Comparison of ENCODE assay signal across 16 cellular contexts in the genomic region with DNA sequence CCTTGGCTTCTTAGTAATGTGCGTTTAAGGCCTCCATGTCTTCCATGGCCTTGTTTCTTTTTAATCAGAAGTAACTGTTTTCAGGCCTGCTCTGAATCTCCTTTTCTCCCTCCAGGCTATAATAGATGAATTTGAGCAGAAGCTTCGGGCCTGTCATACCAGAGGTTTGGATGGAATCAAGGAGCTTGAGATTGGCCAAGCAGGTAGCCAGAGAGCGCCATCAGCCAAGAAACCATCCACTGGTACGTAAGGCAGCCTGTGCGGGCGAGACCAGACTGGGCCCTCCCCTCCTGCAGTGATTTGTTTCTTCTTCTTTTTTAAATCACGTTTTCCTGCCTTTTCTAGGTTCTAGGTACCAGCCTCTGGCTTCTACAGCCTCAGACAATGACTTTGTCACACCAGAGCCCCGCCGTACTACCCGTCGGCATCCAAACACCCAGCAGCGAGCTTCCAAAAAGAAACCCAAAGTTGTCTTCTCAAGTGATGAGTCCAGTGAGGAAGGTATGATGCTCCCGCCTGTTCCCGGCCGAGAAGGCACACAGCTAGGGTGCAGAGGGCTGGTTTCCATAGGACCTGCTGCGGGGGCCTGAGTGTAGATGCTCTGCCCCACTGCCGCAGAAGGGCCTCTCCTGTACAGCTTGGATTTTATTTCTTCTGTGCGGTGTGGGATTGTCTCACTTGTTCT. TPM values are rescaled to one million over a fixed set of nuclear protein-coding genes. Genes with fewer than 3 reads are reported as not detected.
A peak's percentile ranks its signal among the peaks of the same experiment; 100 is the strongest.
DNase-seq lines count a peak whose midpoint lies in the region; ATAC-seq lines count a peak whose summit lies in the region.
"Had no signal": no experiment of that assay in that cellular context is flagged by ENCODE, and none has a peak within 500 bp of the region (broad histone marks: within the 10 kb centered on the region; RNA-seq: fewer than 3 reads in every experiment).

No MANE protein-coding gene starts in this region.

- H3K9me3 ChIP-seq in SK-N-MC (ENCODE audit: low read depth, low read length) (no peaks in the 10 kb centered on the region), HAP-1 (no peaks in the 10 kb centered on the region)
- H3K9me3 ChIP-seq: left ventricle myocardium inferior had no signal

- H3K36me3 ChIP-seq in SK-N-MC (ENCODE audit: insufficient read depth, low read length) = peaks cover 78% of the 10 kb centered on the region
- peaks cover 85% of the 10 kb centered on the region for H3K36me3 ChIP-seq in HAP-1 (replicated peaks)

- peak overlapping the region; percentile 96 for H3K27ac ChIP-seq in SK-N-MC

- peak overlapping the region; percentile 45 for H3K27ac Mint-ChIP-seq in activated T-cell treated with anti-CD3 and anti-CD28 coated beads, Interleukin-2, amount 50 U/mL, for 72 hours
- peak overlapping the region; percentile 100 for H3K27ac Mint-ChIP-seq in effector memory CD8-positive, alpha-beta T cell
- H3K27ac Mint-ChIP-seq in stimulated activated effector memory CD8-positive, alpha-beta T cell treated with anti-CD3 and anti-CD28 coated beads, Interleukin-12 subunit alpha, Interleukin-12 subunit beta, amount 100 ng/mL, for 72 hours = peak overlapping the region; percentile 100

- no peaks in the 10 kb centered on the region for H3K27me3 ChIP-seq in HAP-1 (ENCODE audit: low read depth)

- no peaks in the 10 kb centered on the region for H3K27me3 Mint-ChIP-seq in activated T-cell treated with anti-CD3 and anti-CD28 coated beads, Interleukin-2, amount 50 U/mL, for 72 hours (ENCODE audit: low read depth)
- H3K27me3 Mint-ChIP-seq in activated T-cell treated with anti-CD3 and anti-CD28 coated beads, Interleukin-2, amount 50 U/mL, for 4 hours (ENCODE audit: low read depth) = no peaks in the 10 kb centered on the region
- H3K27me3 Mint-ChIP-seq in effector memory CD8-positive, alpha-beta T cell = no peaks in the 10 kb centered on the region

- H3K4me3 ChIP-seq in SK-N-MC (no peak overlapping the region), HAP-1 (no peak overlapping the region)
- H3K4me3 ChIP-seq: left ventricle myocardium inferior had no signal

- DNase-seq in activated T-cell treated with anti-CD3 and anti-CD28 coated beads, Interleukin-2, amount 50 U/mL, for 72 hours = no peak
- DNase-seq in activated T-cell treated with anti-CD3 and anti-CD28 coated beads, Interleukin-2, amount 50 U/mL, for 4 hours = no peak
- no peak for DNase-seq in SK-N-MC (ENCODE audit: low read depth, low spot score)
- no peak for DNase-seq in effector memory CD8-positive, alpha-beta T cell
- no peak for DNase-seq in stimulated activated effector memory CD8-positive, alpha-beta T cell treated with anti-CD3 and anti-CD28 coated beads, Interleukin-12 subunit alpha, Interleukin-12 subunit beta, amount 100 ng/mL, for 72 hours (ENCODE audit: low spot score in 2 of 2)
- DNase-seq in MV-4-11 (lab: John Stamatoyannopoulos, UW) = no peak
- DNase-seq in HAP-1 (ENCODE audit: low spot score in 2 of 2) = no peak
- DNase-seq: activated CD8-positive, alpha-beta memory T cell treated with anti-CD3 and anti-CD28 coated beads for 24 hours; anterior cingulate cortex; effector CD8-positive, alpha-beta T cell; HCEC 1CT; left ventricle myocardium inferior; NCI-H187 treated with DMSO at 0.1 percent for 48 hours; NCI-H748 treated with DMSO at 0.1 percent for 48 hours; occipital lobe had no signal

- ATAC-seq in activated T-cell treated with anti-CD3 and anti-CD28 coated beads, Interleukin-2, amount 50 U/mL, for 72 hours (replicated peaks in 1 of 2) = no peak
- no peak for ATAC-seq in activated T-cell treated with anti-CD3 and anti-CD28 coated beads, Interleukin-2, amount 50 U/mL, for 4 hours
- no peak for ATAC-seq in effector memory CD8-positive, alpha-beta T cell (replicated peaks)
- no peak for ATAC-seq in stimulated activated effector memory CD8-positive, alpha-beta T cell treated with anti-CD3 and anti-CD28 coated beads, Interleukin-12 subunit alpha, Interleukin-12 subunit beta, amount 100 ng/mL, for 72 hours
- no peak for ATAC-seq in GM19455 (IDR thresholded peaks at IDR 0.05; ENCODE audit: unreplicated experiment)

- in situ Hi-C loops in HAP-1 (cut with MboI; ENCODE audit: low sequenced_read_pairs) = no loop called here

- peaks cover 18% of the 10 kb centered on the region for H3K4me1 ChIP-seq in HAP-1

- no peak overlapping the region for H3K4me3 Mint-ChIP-seq in activated T-cell treated with anti-CD3 and anti-CD28 coated beads, Interleukin-2, amount 50 U/mL, for 72 hours
- no peak overlapping the region for H3K4me3 Mint-ChIP-seq in activated T-cell treated with anti-CD3 and anti-CD28 coated beads, Interleukin-2, amount 50 U/mL, for 4 hours
- no peak overlapping the region for H3K4me3 Mint-ChIP-seq in effector memory CD8-positive, alpha-beta T cell
- H3K4me3 Mint-ChIP-seq in stimulated activated effector memory CD8-positive, alpha-beta T cell treated with anti-CD3 and anti-CD28 coated beads, Interleukin-12 subunit alpha, Interleukin-12 subunit beta, amount 100 ng/mL, for 72 hours = no peak overlapping the region

- no peaks in the 10 kb centered on the region for H3K9me3 Mint-ChIP-seq in activated T-cell treated with anti-CD3 and anti-CD28 coated beads, Interleukin-2, amount 50 U/mL, for 72 hours
- no peaks in the 10 kb centered on the region for H3K9me3 Mint-ChIP-seq in activated T-cell treated with anti-CD3 and anti-CD28 coated beads, Interleukin-2, amount 50 U/mL, for 4 hours
- H3K9me3 Mint-ChIP-seq in effector memory CD8-positive, alpha-beta T cell = no peaks in the 10 kb centered on the region
- H3K9me3 Mint-ChIP-seq in stimulated activated effector memory CD8-positive, alpha-beta T cell treated with anti-CD3 and anti-CD28 coated beads, Interleukin-12 subunit alpha, Interleukin-12 subunit beta, amount 100 ng/mL, for 72 hours = no peaks in the 10 kb centered on the region

- no peak overlapping the region for H3K9ac ChIP-seq in SK-N-MC (ENCODE audit: insufficient read length)

- peaks cover 22 to 39% of the 10 kb centered on the region in 2 donors for H3K36me3 Mint-ChIP-seq in activated T-cell treated with anti-CD3 and anti-CD28 coated beads, Interleukin-2, amount 50 U/mL, for 72 hours (ENCODE audit: insufficient read depth in 2 of 2)
- H3K36me3 Mint-ChIP-seq in activated T-cell treated with anti-CD3 and anti-CD28 coated beads, Interleukin-2, amount 50 U/mL, for 4 hours (ENCODE audit: insufficient read depth) = peaks cover 39% of the 10 kb centered on the region
- peaks cover 79% of the 10 kb centered on the region for H3K36me3 Mint-ChIP-seq in effector memory CD8-positive, alpha-beta T cell (ENCODE audit: insufficient read depth)
- H3K36me3 Mint-ChIP-seq in stimulated activated effector memory CD8-positive, alpha-beta T cell treated with anti-CD3 and anti-CD28 coated beads, Interleukin-12 subunit alpha, Interleukin-12 subunit beta, amount 100 ng/mL, for 72 hours = peaks cover 100% of the 10 kb centered on the region

- H3K4me1 Mint-ChIP-seq in activated T-cell treated with anti-CD3 and anti-CD28 coated beads, Interleukin-2, amount 50 U/mL, for 72 hours (ENCODE audit: low read depth) = peaks cover 39% of the 10 kb centered on the region
- peaks cover 20% of the 10 kb centered on the region for H3K4me1 Mint-ChIP-seq in activated T-cell treated with anti-CD3 and anti-CD28 coated beads, Interleukin-2, amount 50 U/mL, for 4 hours (ENCODE audit: low read depth)
- H3K4me1 Mint-ChIP-seq in effector memory CD8-positive, alpha-beta T cell (ENCODE audit: low read depth in 2 of 2) = peaks cover 28 to 29% of the 10 kb centered on the region in 2 donors
- H3K4me1 Mint-ChIP-seq in stimulated activated effector memory CD8-positive, alpha-beta T cell treated with anti-CD3 and anti-CD28 coated beads, Interleukin-12 subunit alpha, Interleukin-12 subunit beta, amount 100 ng/mL, for 72 hours = peaks cover 44% of the 10 kb centered on the region

RNA-seq across cellular contexts. Expression of gene GAPDH, which starts 3.6 kb away (rescaled TPM):
- total RNA-seq in activated T-cell treated with anti-CD3 and anti-CD28 coated beads, Interleukin-2, amount 50 U/mL, for 72 hours = 1,000 to 10,000 TPM; 4,101 to 4,234 TPM
- 1,000 to 10,000 TPM; 4,635 to 5,387 (median 5,019) TPM for total RNA-seq in activated T-cell treated with anti-CD3 and anti-CD28 coated beads, Interleukin-2, amount 50 U/mL, for 4 hours

RNA-seq across cellular contexts. Expression of gene IFFO1, which starts 25.1 kb away (rescaled TPM):
- total RNA-seq in activated T-cell treated with anti-CD3 and anti-CD28 coated beads, Interleukin-2, amount 50 U/mL, for 72 hours = 10 to 100 TPM; 14.2 to 17.0 TPM
- 10 to 100 TPM in 1 of 3 donors, 1 to 10 TPM in 2; 8.5 to 10.2 (median 9.8) TPM for total RNA-seq in activated T-cell treated with anti-CD3 and anti-CD28 coated beads, Interleukin-2, amount 50 U/mL, for 4 hours

RNA-seq across cellular contexts. Expression of gene NCAPD2, which starts 36.8 kb away (rescaled TPM):
- total RNA-seq in activated T-cell treated with anti-CD3 and anti-CD28 coated beads, Interleukin-2, amount 50 U/mL, for 72 hours = 100 to 1,000 TPM; 156 to 168 TPM
- total RNA-seq in activated T-cell treated with anti-CD3 and anti-CD28 coated beads, Interleukin-2, amount 50 U/mL, for 4 hours = 10 to 100 TPM; 29.8 to 36.1 (median 32.9) TPM

RNA-seq across cellular contexts. Expression of gene NOP2, which starts 37.4 kb away (rescaled TPM):
- 10 to 100 TPM; 76.9 to 89.8 TPM for total RNA-seq in activated T-cell treated with anti-CD3 and anti-CD28 coated beads, Interleukin-2, amount 50 U/mL, for 72 hours
- 100 to 1,000 TPM; 267 to 300 (median 270) TPM for total RNA-seq in activated T-cell treated with anti-CD3 and anti-CD28 coated beads, Interleukin-2, amount 50 U/mL, for 4 hours

RNA-seq across cellular contexts. Expression of gene MRPL51, which starts 37.7 kb away (rescaled TPM):
- total RNA-seq in activated T-cell treated with anti-CD3 and anti-CD28 coated beads, Interleukin-2, amount 50 U/mL, for 72 hours = 100 to 1,000 TPM; 170 to 179 TPM
- 100 to 1,000 TPM; 249 to 262 (median 256) TPM for total RNA-seq in activated T-cell treated with anti-CD3 and anti-CD28 coated beads, Interleukin-2, amount 50 U/mL, for 4 hours

Comparison
In these comparisons a context has a peak if more than half of its experiments do, and no peak if none do; other contexts are left out.
1. RNA of gene NCAPD2, which starts 36.8 kb away (total RNA-seq): 156 to 168 TPM in activated T-cell treated with anti-CD3 and anti-CD28 coated beads, Interleukin-2, amount 50 U/mL, for 72 hours; 29.8 to 36.1 TPM in activated T-cell treated with anti-CD3 and anti-CD28 coated beads, Interleukin-2, amount 50 U/mL, for 4 hours; every median in the first group is over 4 times any median in the second.
2. H3K27ac Mint-ChIP-seq: peak in every context shown above with its lines; median percentile 100 in effector memory CD8-positive, alpha-beta T cell; 100 in stimulated activated effector memory CD8-positive, alpha-beta T cell treated with anti-CD3 and anti-CD28 coated beads, Interleukin-12 subunit alpha, Interleukin-12 subunit beta, amount 100 ng/mL, for 72 hours; 45 in activated T-cell treated with anti-CD3 and anti-CD28 coated beads, Interleukin-2, amount 50 U/mL, for 72 hours.